8 cellular contexts compared by ENCODE assay signal in genomic region chr21:14382835-14383595, GRCh38. TPM values are rescaled to one million over a fixed set of nuclear protein-coding genes. Genes with fewer than 3 reads are reported as not detected.
DNase-seq lines count a peak whose midpoint lies in the region; ATAC-seq and TF ChIP-seq lines count a peak whose summit lies in the region.

HSPA13 (minus strand) TSS chr21:14383146; CDS start chr21:14383119, 27 bp downstream.

- H3K4me1 ChIP-seq in thymus (ENCODE audit: control insufficient read depth, insufficient read depth, low read length), result no peaks in the 10 kb centered on the region

- H3K4me1 Mint-ChIP-seq in osteocyte (ENCODE audit: unreplicated experiment), result peaks cover 33% of the 10 kb centered on the region

- under 1% methylated on average over 46 of the region's 46 CpGs for WGBS in thymus

- peak within 1 kb of the TSS; percentile 97 for H3K4me3 Mint-ChIP-seq in osteocyte (ENCODE audit: unreplicated experiment)

- peak within 1 kb of the TSS; percentile 81 for H3K27ac ChIP-seq in thymus (ENCODE audit: low read depth)

- H3K9me3 ChIP-seq in thymus (ENCODE audit: control insufficient read depth), result no peaks in the 10 kb centered on the region

- H3K9me3 Mint-ChIP-seq in osteocyte (ENCODE audit: unreplicated experiment), result no peaks in the 10 kb centered on the region

- H3K27me3 Mint-ChIP-seq in osteocyte (ENCODE audit: unreplicated experiment), result no peaks in the 10 kb centered on the region

- peak; percentile 100 for DNase-seq in NCI-H1105 treated with DMSO at 0.1 percent for 48 hours (lab: John Stamatoyannopoulos, UW)
- DNase-seq in SW 1271 (lab: John Stamatoyannopoulos, UW), result peak; percentile 96 to 97
- peak; percentile 98 for DNase-seq in activated naive CD8-positive, alpha-beta T cell treated with anti-CD3 and anti-CD28 coated beads, Interleukin-2, amount 50 U/mL, for 16 hours (ENCODE audit: low read depth, low spot score)
- peak; percentile 99 to 100 (median 100) for DNase-seq in head of caudate nucleus
- peak; percentile 100 for DNase-seq in osteocyte (ENCODE audit: extremely low spot score, unreplicated experiment)

- no peaks in the 10 kb centered on the region for H3K27me3 ChIP-seq in thymus (ENCODE audit: control insufficient read depth, insufficient read depth)

- peak; percentile 38 for TF ChIP-seq POLR2A in GM10847 (IDR thresholded peaks at IDR 0.05; ENCODE audit: extremely low read depth, insufficient read length)

- peak within 1 kb of the TSS; percentile 99 for H3K27ac Mint-ChIP-seq in osteocyte (ENCODE audit: unreplicated experiment)

- peak; percentile 98 for ATAC-seq in HG02642 (IDR thresholded peaks at IDR 0.05; ENCODE audit: poor library complexity, unreplicated experiment)

- peak within 1 kb of the TSS; percentile 69 for H3K4me3 ChIP-seq in thymus (ENCODE audit: low read length)

- H3K36me3 ChIP-seq in thymus (ENCODE audit: control insufficient read depth, insufficient read depth), result peaks cover 2% of the 10 kb centered on the region

- TF ChIP-seq CTCF in osteocyte (IDR thresholded peaks at IDR 0.05), result no peak

- intact Hi-C loops in head of caudate nucleus (cut with DNase I), result no loop called here

- H3K36me3 Mint-ChIP-seq in osteocyte (ENCODE audit: unreplicated experiment), result peaks cover 4% of the 10 kb centered on the region

RNA-seq across cellular contexts. Expression of gene HSPA13, which starts in this region (rescaled TPM):
- total RNA-seq in osteocyte, result 54.2 and 59.1 TPM in 2 replicates
- 9.4 TPM for polyA plus RNA-seq in thymus

Comparison
In these comparisons a context has a peak if more than half of its experiments do, and no peak if none do; other contexts are left out.
1. Peak in every context shown above with its lines: DNase-seq, ATAC-seq, H3K4me3 ChIP-seq and H3K27ac ChIP-seq.